In the genomic region with DNA sequence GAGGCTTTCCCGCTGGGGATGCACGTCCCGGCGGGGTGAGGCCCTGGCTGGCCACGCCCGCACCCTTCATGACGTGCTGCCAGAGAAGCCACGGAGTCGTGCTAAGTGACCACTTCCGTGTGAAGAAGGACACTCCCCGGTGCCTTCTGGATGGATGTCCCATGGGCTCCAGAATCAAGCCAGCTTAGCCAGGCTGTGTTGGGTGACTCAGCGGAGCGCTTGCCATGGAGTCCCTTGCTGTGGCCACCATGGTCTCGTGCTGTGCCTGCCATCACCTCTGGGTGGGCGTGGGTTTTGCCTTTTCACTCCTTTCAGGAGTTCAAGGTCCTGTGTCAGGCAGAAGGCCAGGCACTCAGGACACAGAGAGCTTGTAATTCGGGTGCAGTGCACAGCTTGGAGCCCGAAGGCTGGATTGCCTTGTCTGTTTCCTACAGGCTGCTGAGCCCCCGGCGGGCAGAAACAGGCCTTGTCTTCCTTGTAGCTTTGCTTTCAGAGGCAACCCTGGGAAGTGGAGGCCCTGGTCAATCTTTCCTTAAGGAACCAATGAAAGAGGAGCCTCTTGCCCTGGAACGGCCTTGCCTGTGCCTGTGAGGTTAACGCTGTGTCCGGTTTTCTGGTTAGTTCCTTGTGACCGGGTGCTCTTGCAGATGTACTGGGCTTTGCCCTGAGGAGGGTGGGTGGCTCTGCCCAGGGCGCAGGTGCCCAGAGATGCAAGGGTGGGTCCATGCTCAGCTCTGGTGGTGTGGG, we compare ENCODE assay signal across 12 cellular contexts.
DNase-seq lines count a peak whose midpoint lies in the region; ATAC-seq and TF ChIP-seq lines count a peak whose summit lies in the region.
"Had no signal": no experiment of that assay in that cellular context is flagged by ENCODE, and none has a peak within 500 bp of the region (broad histone marks: within the 10 kb centered on the region; RNA-seq: fewer than 3 reads in every experiment).

No MANE protein-coding gene starts in this region.

- POLR2A ChIA-PET in MCF 10A (lab: Yijun Ruan, JAX) = interaction anchor here (0.6 kb wide), 1 partner anchor 65 kb away, joined by 3 read pairs; no protein-coding TSS in a partner anchor
- POLR2A ChIA-PET in RWPE1 (lab: Yijun Ruan, JAX; ENCODE audit: low non-redundant PET) = no interaction called here

- 92% methylated on average over 14 of the region's 24 CpGs for WGBS in mammary epithelial cell (ENCODE audit: low coverage, missing lambda C conversion rate)
- 93% methylated on average over 3 of the region's 24 CpGs for WGBS in right lobe of liver (ENCODE audit: insufficient coverage, low coverage, low lambda C conversion rate, missing lambda C conversion rate)

- no peaks in the 10 kb centered on the region for H3K9me3 Mint-ChIP-seq in MCF 10A (ENCODE audit: unreplicated experiment)
- H3K9me3 Mint-ChIP-seq: activated CD4-positive, alpha-beta memory T cell treated with anti-CD3 and anti-CD28 coated beads, Interleukin-2, amount 10 ng/mL, durations not matched to agents 7 days and 5 days; activated T-helper 1 cell treated with anti-CD3 and anti-CD28 coated beads, Interleukin-12 subunit alpha, Interleukin-12 subunit beta, Interleukin-2, Interleukin-4 antibody, amounts not matched to agents 30 ng/mL and 10 ng/mL and 1 ng/mL, durations not matched to agents 14 hours and 24 hours and 36 hours had no signal

- CTCF ChIA-PET in MCF 10A (lab: Yijun Ruan, JAX) (interaction anchor here (0.7 kb wide), 1 partner anchor 225 kb away, joined by 3 read pairs; no protein-coding TSS in a partner anchor), mammary epithelial cell (lab: Charles Lee; ENCODE audit: low non-redundant PET) (no interaction called here), RWPE1 (lab: Yijun Ruan, JAX) (no interaction called here)

- H3K27me3 Mint-ChIP-seq in MCF 10A (ENCODE audit: insufficient read depth, unreplicated experiment) = no peaks in the 10 kb centered on the region
- H3K27me3 Mint-ChIP-seq: activated CD4-positive, alpha-beta memory T cell treated with anti-CD3 and anti-CD28 coated beads, Interleukin-2, amount 10 ng/mL, durations not matched to agents 7 days and 5 days had no signal

- BruUV-seq in MCF 10A (replicated peaks; lab: Mats Ljungman, UMichigan) (no TSS peak), mammary epithelial cell (replicated peaks; lab: Mats Ljungman, UMichigan) (no TSS peak)

- dilution Hi-C loops in mammary epithelial cell (cut with HindIII; ENCODE audit: low sequenced_read_pairs) = no loop called here

- H3K9me3 ChIP-seq in mammary epithelial cell (replicated peaks; ENCODE audit: insufficient read depth, low read length) (no peaks in the 10 kb centered on the region), right lobe of liver (no peaks in the 10 kb centered on the region), vagina (no peaks in the 10 kb centered on the region)

- H3K27me3 ChIP-seq in mammary epithelial cell (ENCODE audit: insufficient read depth, low read length) (no peaks in the 10 kb centered on the region), right lobe of liver (no peaks in the 10 kb centered on the region), vagina (no peaks in the 10 kb centered on the region)

- TF ChIP-seq CTCF in MCF 10A (IDR thresholded peaks at IDR 0.05; ENCODE audit: unreplicated experiment) (no peak), mammary epithelial cell (conservative IDR thresholded peaks at IDR 0.05 in 1 of 2, IDR thresholded peaks at IDR 0.05 in 1 of 2; ENCODE audit: extremely low read depth in 1 of 2, insufficient read depth in 1 of 2, low read depth in 1 of 2, low read length in 2 of 2) (no peak), RWPE1 (conservative IDR thresholded peaks at IDR 0.05; ENCODE audit: low read depth) (no peak), right lobe of liver (IDR thresholded peaks at IDR 0.05) (no peak), vagina (IDR thresholded peaks at IDR 0.05) (no peak)

- intact Hi-C loops in MCF 10A (cut with micrococcal nuclease) (no loop called here), mammary epithelial cell (cut with micrococcal nuclease) (no loop called here), right lobe of liver (cut with DNase I) (no loop called here), vagina (cut with DNase I) (no loop called here)

- H3K27ac Mint-ChIP-seq in MCF 10A (ENCODE audit: low read depth, unreplicated experiment) = peak overlapping the region; percentile 95
- H3K27ac Mint-ChIP-seq: activated CD4-positive, alpha-beta memory T cell treated with anti-CD3 and anti-CD28 coated beads, Interleukin-2, amount 10 ng/mL, durations not matched to agents 7 days and 5 days; activated T-helper 1 cell treated with anti-CD3 and anti-CD28 coated beads, Interleukin-12 subunit alpha, Interleukin-12 subunit beta, Interleukin-2, Interleukin-4 antibody, amounts not matched to agents 30 ng/mL and 10 ng/mL and 1 ng/mL, durations not matched to agents 14 hours and 24 hours and 36 hours had no signal

- no peak overlapping the region for H3K27ac ChIP-seq in mammary epithelial cell (ENCODE audit: insufficient read depth, low read depth, low read length)
- H3K27ac ChIP-seq in RWPE1 = peak overlapping the region; percentile 92
- no peak overlapping the region for H3K27ac ChIP-seq in right lobe of liver
- H3K27ac ChIP-seq in vagina = peak overlapping the region; percentile 74
- H3K27ac ChIP-seq: epithelial cell of prostate had no signal

- H4K20me1 ChIP-seq in mammary epithelial cell (ENCODE audit: insufficient read depth, low read length) = no peaks in the 10 kb centered on the region

- no peak for ATAC-seq in right lobe of liver

- H3K4me1 Mint-ChIP-seq in MCF 10A (ENCODE audit: insufficient read depth, unreplicated experiment) = peaks cover 28% of the 10 kb centered on the region
- H3K4me1 Mint-ChIP-seq: activated CD4-positive, alpha-beta memory T cell treated with anti-CD3 and anti-CD28 coated beads, Interleukin-2, amount 10 ng/mL, durations not matched to agents 7 days and 5 days had no signal

- H3K36me3 ChIP-seq in mammary epithelial cell (ENCODE audit: insufficient read depth, low read length) (no peaks in the 10 kb centered on the region), right lobe of liver (no peaks in the 10 kb centered on the region), vagina (no peaks in the 10 kb centered on the region)

- no peak overlapping the region for H3K9ac ChIP-seq in mammary epithelial cell (ENCODE audit: insufficient read depth, low read length)

- H2AFZ ChIP-seq in mammary epithelial cell (ENCODE audit: low read depth, low read length) = no peak overlapping the region

- H3K36me3 Mint-ChIP-seq in MCF 10A (ENCODE audit: insufficient read depth, unreplicated experiment) = peaks cover 6% of the 10 kb centered on the region

- no peaks in the 10 kb centered on the region for H3K4me1 ChIP-seq in mammary epithelial cell (ENCODE audit: insufficient read depth, low read length)
- no peaks in the 10 kb centered on the region for H3K4me1 ChIP-seq in right lobe of liver
- H3K4me1 ChIP-seq in vagina = peaks cover 63% of the 10 kb centered on the region

- TF ChIP-seq POLR2A in right lobe of liver (IDR thresholded peaks at IDR 0.05) (no peak), vagina (IDR thresholded peaks at IDR 0.05) (no peak)

- H3K4me3 ChIP-seq in mammary epithelial cell (replicated peaks in 1 of 3; ENCODE audit: insufficient read depth in 1 of 3, low read depth in 2 of 3, low read length in 3 of 3) (no peak overlapping the region), right lobe of liver (no peak overlapping the region), vagina (no peak overlapping the region)

- no peak overlapping the region for H3K4me3 Mint-ChIP-seq in MCF 10A (ENCODE audit: unreplicated experiment)
- H3K4me3 Mint-ChIP-seq: activated CD4-positive, alpha-beta memory T cell treated with anti-CD3 and anti-CD28 coated beads, Interleukin-2, amount 10 ng/mL, durations not matched to agents 7 days and 5 days; activated T-helper 1 cell treated with anti-CD3 and anti-CD28 coated beads, Interleukin-12 subunit alpha, Interleukin-12 subunit beta, Interleukin-2, Interleukin-4 antibody, amounts not matched to agents 30 ng/mL and 10 ng/mL and 1 ng/mL, durations not matched to agents 14 hours and 24 hours and 36 hours had no signal

- in situ Hi-C loops in mammary epithelial cell (cut with MboI; ENCODE audit: low sequenced_read_pairs in 2 of 2) = no loop called here

- no peak overlapping the region for H3K4me2 ChIP-seq in mammary epithelial cell (ENCODE audit: insufficient read depth, low read depth, low read length)

- DNase-seq in MCF 10A (ENCODE audit: unreplicated experiment) (no peak), mammary epithelial cell (no peak), RWPE1 (ENCODE audit: low spot score) (no peak), right lobe of liver (peak in 2 of 3 donors; percentile 6 to 42), vagina (ENCODE audit: extremely low spot score in 2 of 2) (no peak), NCI-H2227 treated with DMSO at 0.1 percent for 48 hours (lab: John Stamatoyannopoulos, UW) (no peak), RKO (ENCODE audit: low spot score) (no peak)
- no peak for DNase-seq in effector CD8-positive, alpha-beta T cell (lab: John Stamatoyannopoulos, UW)
- DNase-seq: activated CD4-positive, alpha-beta memory T cell treated with anti-CD3 and anti-CD28 coated beads, Interleukin-2, amount 10 ng/mL, durations not matched to agents 7 days and 5 days; amniotic stem cell had no signal

- H3K79me2 ChIP-seq in mammary epithelial cell (ENCODE audit: insufficient read depth, low read length) = no peaks in the 10 kb centered on the region

Comparison
In these comparisons a context has a peak if more than half of its experiments do, and no peak if none do; other contexts are left out.
1. DNase-seq: peak in right lobe of liver (2 of 3); none in MCF 10A (single experiment), mammary epithelial cell (single experiment), RWPE1 (single experiment), vagina (0 of 2), effector CD8-positive, alpha-beta T cell (single experiment), NCI-H2227 treated with DMSO at 0.1 percent for 48 hours (single experiment) and RKO (single experiment).
2. H3K27ac ChIP-seq: peak in RWPE1 (single experiment) and vagina (single experiment); none in mammary epithelial cell (single experiment) and right lobe of liver (0 of 3).